21 cellular contexts compared by ENCODE assay signal in genomic region chr13:93800342-93800741, GRCh38.
DNase-seq lines count a peak whose midpoint lies in the region; ATAC-seq, FAIRE-seq and TF ChIP-seq lines count a peak whose summit lies in the region.
"Had no signal": no experiment of that assay in that cellular context is flagged by ENCODE, and none has a peak within 500 bp of the region (broad histone marks: within the 10 kb centered on the region; RNA-seq: fewer than 3 reads in every experiment).

No MANE protein-coding gene starts in this region.

- DNase-seq in HepG2 (ENCODE audit: low spot score) (no peak), right lobe of liver (no peak), SIG-M5 treated with dmso at 0.1 percent for 504 hours (lab: John Stamatoyannopoulos, UW; ENCODE audit: unreplicated experiment) (no peak), NCI-H446 (lab: John Stamatoyannopoulos, UW) (no peak)
- DNase-seq: Caco-2; CD4-positive, CD25-positive, alpha-beta regulatory T cell; CD8-positive, alpha-beta T cell; DMS153; DND-41; GOT3; H7; HCEC 1CT had no signal

- no peak for ATAC-seq in HepG2
- ATAC-seq in right lobe of liver: peak; percentile 29 to 83 (median 78)
- no peak for ATAC-seq in HG03280 (IDR thresholded peaks at IDR 0.05; ENCODE audit: unreplicated experiment)
- ATAC-seq: CD8-positive, alpha-beta T cell had no signal

- 54% methylated on average over 3 of the region's 3 CpGs for WGBS in liver
- WGBS in HepG2 (ENCODE audit: low lambda C conversion rate): 98% methylated on average over 3 of the region's 3 CpGs
- 23% methylated on average over 3 of the region's 3 CpGs for WGBS in right lobe of liver (ENCODE audit: insufficient coverage, low coverage, low lambda C conversion rate, missing lambda C conversion rate)

- H2AFZ ChIP-seq in HepG2 (ENCODE audit: low read length): no peak overlapping the region

- H3K27me3 ChIP-seq in liver (ENCODE audit: control insufficient read depth in 4 of 4, insufficient read depth in 4 of 4, low read length in 3 of 4) (no peaks in the 10 kb centered on the region), HepG2 (ENCODE audit: control insufficient read depth in 1 of 2, insufficient read depth in 2 of 2, low read length in 2 of 2) (no peaks in the 10 kb centered on the region), endocrine pancreas (ENCODE audit: control insufficient read depth, insufficient read depth, low read length) (no peaks in the 10 kb centered on the region), right lobe of liver (no peaks in the 10 kb centered on the region)
- H3K27me3 ChIP-seq: BLaER1 had no signal

- TF ChIP-seq CTCF in liver (IDR thresholded peaks at IDR 0.05; ENCODE audit: low read depth, low read length, missing input control) (no peak), HepG2 (CRISPR knock-in tag; IDR thresholded peaks at IDR 0.05) (no peak), right lobe of liver (IDR thresholded peaks at IDR 0.05) (no peak)

- FAIRE-seq in HepG2 (lab: Jason Lieb, UNC): no peak
- FAIRE-seq: A204.1, G401.6, GM12892 had no signal

- no peak overlapping the region for H3K4me3 ChIP-seq in liver (ENCODE audit: low read depth in 1 of 3, low read length in 3 of 3)
- H3K4me3 ChIP-seq in HepG2 (replicated peaks in 1 of 3; ENCODE audit: insufficient read depth in 1 of 3, low read depth in 2 of 3, low read length in 3 of 3): no peak overlapping the region
- peak overlapping the region; percentile 40 for H3K4me3 ChIP-seq in endocrine pancreas (ENCODE audit: control insufficient read depth, insufficient read depth, low read length)
- H3K4me3 ChIP-seq in right lobe of liver: no peak overlapping the region
- H3K4me3 ChIP-seq: BLaER1 had no signal

- no peaks in the 10 kb centered on the region for H4K20me1 ChIP-seq in HepG2 (ENCODE audit: insufficient read depth, low read length)
- H4K20me1 ChIP-seq: BLaER1 had no signal

- H3K36me3 ChIP-seq in liver (ENCODE audit: control insufficient read depth in 4 of 4, insufficient read depth in 3 of 4, low read depth in 1 of 4, low read length in 3 of 4) (no peaks in the 10 kb centered on the region), HepG2 (replicated peaks in 1 of 2; ENCODE audit: control insufficient read depth in 1 of 2, insufficient read depth in 2 of 2, low read length in 2 of 2) (no peaks in the 10 kb centered on the region), endocrine pancreas (ENCODE audit: control insufficient read depth, insufficient read depth, low read length) (no peaks in the 10 kb centered on the region), right lobe of liver (no peaks in the 10 kb centered on the region)
- H3K36me3 ChIP-seq: BLaER1 had no signal

- H3K27ac ChIP-seq in liver (ENCODE audit: low read depth in 1 of 2, low read length in 2 of 2): no peak overlapping the region
- H3K27ac ChIP-seq in HepG2 (ENCODE audit: extremely low read length, insufficient read depth, low read length): no peak overlapping the region
- H3K27ac ChIP-seq in right lobe of liver: no peak overlapping the region
- H3K27ac ChIP-seq: 22Rv1, BLaER1, C4-2B had no signal

- BruUV-seq in HepG2 (replicated peaks; lab: Mats Ljungman, UMichigan): no TSS peak

- TF ChIP-seq EP300 in HepG2 (IDR thresholded peaks at IDR 0.05; ENCODE audit: low read depth in 2 of 2, low read length in 2 of 2) (no peak), HepG2 (CRISPR knock-in tag; IDR thresholded peaks at IDR 0.05; ENCODE audit: borderline replicate concordance) (no peak)

- H3K9me3 ChIP-seq in liver (ENCODE audit: control insufficient read depth in 4 of 4, low read length in 3 of 4) (no peaks in the 10 kb centered on the region), HepG2 (ENCODE audit: low read length) (no peaks in the 10 kb centered on the region), endocrine pancreas (ENCODE audit: control insufficient read depth, low read length) (no peaks in the 10 kb centered on the region), right lobe of liver (no peaks in the 10 kb centered on the region)
- H3K9me3 ChIP-seq: BLaER1, Caco-2 had no signal

- H3K4me1 ChIP-seq in liver (ENCODE audit: control insufficient read depth in 4 of 4, insufficient read depth in 4 of 4, low read length in 3 of 4) (peaks cover 0 to 6% (median 1%) of the 10 kb centered on the region in 4 donors), HepG2 (ENCODE audit: insufficient read depth, low read length) (no peaks in the 10 kb centered on the region), endocrine pancreas (ENCODE audit: control insufficient read depth, insufficient read depth, low read length) (peaks cover 3% of the 10 kb centered on the region), right lobe of liver (no peaks in the 10 kb centered on the region)
- H3K4me1 ChIP-seq: BLaER1, Caco-2 had no signal

- H3K4me2 ChIP-seq in HepG2 (ENCODE audit: low read depth, low read length): no peak overlapping the region
- H3K4me2 ChIP-seq: BLaER1 had no signal

- TF ChIP-seq POLR2A in HepG2 (IDR thresholded peaks at IDR 0.05; ENCODE audit: insufficient read depth in 1 of 2, low read depth in 2 of 2, low read length in 2 of 2) (no peak), right lobe of liver (IDR thresholded peaks at IDR 0.05) (no peak)

- POLR2A ChIA-PET in HepG2 (lab: Yijun Ruan, JAX): interaction anchor here (1.1 kb wide), 1 partner anchor 33 kb away, joined by 3 read pairs; no protein-coding TSS in a partner anchor

- TF ChIP-seq RAD21 in liver (IDR thresholded peaks at IDR 0.05): no peak
- TF ChIP-seq RAD21 in HepG2 (CRISPR knock-in tag; IDR thresholded peaks at IDR 0.05): no peak

- intact Hi-C loops in HepG2 (cut with micrococcal nuclease; ENCODE audit: unreplicated experiment) (no loop called here), right lobe of liver (cut with DNase I) (no loop called here)

- CTCF ChIA-PET in HepG2 (lab: Yijun Ruan, JAX; ENCODE audit: low intra/inter-chr PET ratio, low total read pairs): no interaction called here

- in situ Hi-C loops in HepG2 (cut with HindIII; ENCODE audit: extremely low pct_ligation_motif_present, low pct_unique_long_range_greater_than_20kb): no loop called here

- H3K9ac ChIP-seq in liver (ENCODE audit: low read depth in 1 of 2, low read length in 2 of 2) (no peak overlapping the region), HepG2 (ENCODE audit: insufficient read depth, low read depth, low read length) (no peak overlapping the region), endocrine pancreas (ENCODE audit: control insufficient read depth, insufficient read depth, low read length) (no peak overlapping the region)
- H3K9ac ChIP-seq: BLaER1 had no signal

- no peaks in the 10 kb centered on the region for H3K79me2 ChIP-seq in HepG2 (ENCODE audit: insufficient read depth, low read length)

TF ChIP-seq in liver, 16 proteins besides CTCF, POLR2A, EP300 and RAD21:
- TF ChIP-seq YY1 (IDR thresholded peaks at IDR 0.05) (no peak), RXRA (IDR thresholded peaks at IDR 0.05) (peak; percentile 38 to 50), TAF1 (conservative IDR thresholded peaks at IDR 0.05) (no peak), HNF4A (conservative IDR thresholded peaks at IDR 0.05) (no peak), FOXA1 (IDR thresholded peaks at IDR 0.05) (no peak)
- TF ChIP-seq, protein P1, sequence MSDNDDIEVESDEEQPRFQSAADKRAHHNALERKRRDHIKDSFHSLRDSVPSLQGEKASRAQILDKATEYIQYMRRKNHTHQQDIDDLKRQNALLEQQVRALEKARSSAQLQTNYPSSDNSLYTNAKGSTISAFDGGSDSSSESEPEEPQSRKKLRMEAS (IDR thresholded peaks at IDR 0.05): no peak
TF ChIP-seq in liver: peak in this region for 1.

TF ChIP-seq in HepG2, 621 proteins besides CTCF, POLR2A, EP300 and RAD21 (continues in another document):
- TF ChIP-seq HMG20B (CRISPR knock-in tag; conservative IDR thresholded peaks at IDR 0.05): no peak
- no peak for TF ChIP-seq SMYD3 (CRISPR knock-in tag; IDR thresholded peaks at IDR 0.05)
- no peak for TF ChIP-seq SP1 (IDR thresholded peaks at IDR 0.05)
- TF ChIP-seq SP1 (CRISPR knock-in tag; IDR thresholded peaks at IDR 0.05): no peak
- no peak for TF ChIP-seq ZBED4 (CRISPR knock-in tag; IDR thresholded peaks at IDR 0.05; ENCODE audit: borderline replicate concordance)
- no peak for TF ChIP-seq E2F5 (CRISPR knock-in tag; conservative IDR thresholded peaks at IDR 0.05)
- TF ChIP-seq MAFF (IDR thresholded peaks at IDR 0.05; ENCODE audit: low read depth, low read length): no peak

Comparison
In these comparisons a context has a peak if more than half of its experiments do, and no peak if none do; other contexts are left out.
1. ATAC-seq: peak in right lobe of liver (4 of 4); none in HepG2 (single experiment) and HG03280 (single experiment).